Comparison of ENCODE assay signal across 8 cellular contexts in genomic region chr7:44884553-44885393, GRCh38. TPM values are rescaled to one million over a fixed set of nuclear protein-coding genes. Genes with fewer than 3 reads are reported as not detected.
A peak's percentile ranks its signal among the peaks of the same experiment; 100 is the strongest.
DNase-seq lines count a peak whose midpoint lies in the region; ATAC-seq and TF ChIP-seq lines count a peak whose summit lies in the region.

No MANE protein-coding gene starts in this region.

- H3K9ac ChIP-seq in ES-I3 (ENCODE audit: low read depth, low read length) = peak overlapping the region; percentile 77

- ATAC-seq in GM21786 (IDR thresholded peaks at IDR 0.05; ENCODE audit: unreplicated experiment) = peak; percentile 12
- no peak for ATAC-seq in GM19351 (IDR thresholded peaks at IDR 0.05; ENCODE audit: unreplicated experiment)

- no peak for TF ChIP-seq CTCF in coronary artery (IDR thresholded peaks at IDR 0.05)
- TF ChIP-seq CTCF in lower leg skin (IDR thresholded peaks at IDR 0.05) = no peak

- DNase-seq in Kasumi-1 (lab: John Stamatoyannopoulos, UW) = peak; percentile 50 to 60
- DNase-seq in activated CD4-positive, alpha-beta T cell treated with anti-CD3 and anti-CD28 coated beads for 4 hours = peak; percentile 23 to 39
- peak; percentile 79 for DNase-seq in coronary artery (ENCODE audit: low spot score)
- DNase-seq in lower leg skin (ENCODE audit: low spot score in 2 of 2) = peak; percentile 31 to 90
- DNase-seq in stimulated activated CD4-positive, alpha-beta T cell treated with anti-CD3 and anti-CD28 coated beads, TNF-alpha, amount 100 ng/mL, for 4 hours (ENCODE audit: low read depth in 3 of 3) = peak; percentile 4 to 20 (median 16)

- H3K4me3 ChIP-seq in coronary artery (peak overlapping the region; percentile 93), lower leg skin (ENCODE audit: low read depth, poor library complexity, severe bottlenecking) (peak overlapping the region; percentile 70)

- H3K4me1 ChIP-seq in ES-I3 (ENCODE audit: insufficient read depth, low read length) = peaks cover 15% of the 10 kb centered on the region

- 0 to 1% methylated on average over 27 to 40 of the region's 112 CpGs for WGBS in lower leg skin, 2 donors

- intact Hi-C loops in lower leg skin (cut with DNase I; ENCODE audit: low total_unique reads) = no loop called here

- no peaks in the 10 kb centered on the region for H3K9me3 ChIP-seq in ES-I3 (ENCODE audit: control insufficient read depth, insufficient read depth, low read length)

- peaks cover 22% of the 10 kb centered on the region; the same call in 1 of the 2 replicates for H3K36me3 ChIP-seq in ES-I3 (ENCODE audit: insufficient read depth, low read length)

- no peak for TF ChIP-seq POLR2A in lower leg skin (IDR thresholded peaks at IDR 0.05)

- peak overlapping the region; percentile 96 to 98 for H3K27ac ChIP-seq in coronary artery

RNA-seq across cellular contexts. Expression of gene PURB, which starts 0.6 kb away (rescaled TPM):
- total RNA-seq in lower leg skin = 10 to 100 TPM; 20.0 to 28.5 (median 26.8) TPM

RNA-seq across cellular contexts. Expression of gene H2AZ2, which starts 36.9 kb away (rescaled TPM):
- total RNA-seq in lower leg skin = 10 to 100 TPM; 62.8 to 83.8 (median 70.1) TPM

Comparison
In these comparisons a context has a peak if more than half of its experiments do, and no peak if none do; other contexts are left out.
1. DNase-seq: peak in every context shown above with its lines; median percentile 79 in coronary artery; 60 in lower leg skin; 55 in Kasumi-1; 31 in activated CD4-positive, alpha-beta T cell treated with anti-CD3 and anti-CD28 coated beads for 4 hours; 16 in stimulated activated CD4-positive, alpha-beta T cell treated with anti-CD3 and anti-CD28 coated beads, TNF-alpha, amount 100 ng/mL, for 4 hours.